1 cellular context compared by ENCODE assay signal in the genomic region with DNA sequence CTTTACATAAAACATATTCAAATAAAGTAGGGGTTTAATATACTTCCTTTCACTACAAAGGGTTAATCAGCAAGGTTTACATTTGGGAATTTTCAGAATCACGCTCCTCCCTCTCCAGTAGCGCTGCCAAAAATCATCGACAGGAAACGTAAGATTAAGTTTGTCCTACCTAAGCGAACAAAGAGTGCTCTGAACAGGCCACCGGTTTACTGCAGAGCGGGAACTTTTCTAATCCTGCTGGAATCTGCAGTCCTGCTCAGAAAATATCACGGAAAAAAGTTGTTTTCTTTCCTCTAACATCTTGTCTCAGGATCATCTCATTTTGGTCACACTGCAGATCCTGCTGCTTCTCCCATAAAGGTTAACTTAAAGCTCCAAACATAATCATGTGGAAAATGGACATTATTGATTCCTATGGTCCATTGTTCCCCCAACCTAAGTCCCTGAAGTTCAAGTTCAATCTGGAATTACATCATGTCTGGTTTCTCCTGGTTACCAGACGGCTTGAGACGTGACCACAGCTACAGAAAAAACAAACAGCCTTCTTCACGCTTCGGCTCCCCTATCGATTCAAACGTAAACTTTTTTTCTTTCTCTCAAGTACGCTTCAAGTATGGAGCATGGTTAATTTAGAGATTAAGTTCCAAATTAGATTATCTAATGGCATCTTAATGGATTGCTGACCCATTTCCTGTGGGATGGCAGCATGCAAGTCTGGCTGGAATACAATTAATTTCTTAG.
TF ChIP-seq lines count a peak whose summit lies in the region.

No MANE protein-coding gene starts in this region.

TF ChIP-seq in K562, 482 proteins besides CTCF, POLR2A, EP300 and RAD21 (continued from another document):
- TF ChIP-seq, protein P1, sequence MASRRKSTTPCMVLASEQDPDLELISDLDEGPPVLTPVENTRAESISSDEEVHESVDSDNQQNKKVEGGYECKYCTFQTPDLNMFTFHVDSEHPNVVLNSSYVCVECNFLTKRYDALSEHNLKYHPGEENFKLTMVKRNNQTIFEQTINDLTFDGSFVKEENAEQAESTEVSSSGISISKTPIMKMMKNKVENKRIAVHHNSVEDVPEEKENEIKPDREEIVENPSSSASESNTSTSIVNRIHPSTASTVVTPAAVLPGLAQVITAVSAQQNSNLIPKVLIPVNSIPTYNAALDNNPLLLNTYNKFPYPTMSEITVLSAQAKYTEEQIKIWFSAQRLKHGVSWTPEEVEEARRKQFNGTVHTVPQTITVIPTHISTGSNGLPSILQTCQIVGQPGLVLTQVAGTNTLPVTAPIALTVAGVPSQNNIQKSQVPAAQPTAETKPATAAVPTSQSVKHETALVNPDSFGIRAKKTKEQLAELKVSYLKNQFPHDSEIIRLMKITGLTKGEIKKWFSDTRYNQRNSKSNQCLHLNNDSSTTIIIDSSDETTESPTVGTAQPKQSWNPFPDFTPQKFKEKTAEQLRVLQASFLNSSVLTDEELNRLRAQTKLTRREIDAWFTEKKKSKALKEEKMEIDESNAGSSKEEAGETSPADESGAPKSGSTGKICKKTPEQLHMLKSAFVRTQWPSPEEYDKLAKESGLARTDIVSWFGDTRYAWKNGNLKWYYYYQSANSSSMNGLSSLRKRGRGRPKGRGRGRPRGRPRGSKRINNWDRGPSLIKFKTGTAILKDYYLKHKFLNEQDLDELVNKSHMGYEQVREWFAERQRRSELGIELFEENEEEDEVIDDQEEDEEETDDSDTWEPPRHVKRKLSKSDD (conservative IDR thresholded peaks at IDR 0.05; ENCODE audit: low read length), result no peak
